ENCODE assay signal across 9 cellular contexts in the genomic region with DNA sequence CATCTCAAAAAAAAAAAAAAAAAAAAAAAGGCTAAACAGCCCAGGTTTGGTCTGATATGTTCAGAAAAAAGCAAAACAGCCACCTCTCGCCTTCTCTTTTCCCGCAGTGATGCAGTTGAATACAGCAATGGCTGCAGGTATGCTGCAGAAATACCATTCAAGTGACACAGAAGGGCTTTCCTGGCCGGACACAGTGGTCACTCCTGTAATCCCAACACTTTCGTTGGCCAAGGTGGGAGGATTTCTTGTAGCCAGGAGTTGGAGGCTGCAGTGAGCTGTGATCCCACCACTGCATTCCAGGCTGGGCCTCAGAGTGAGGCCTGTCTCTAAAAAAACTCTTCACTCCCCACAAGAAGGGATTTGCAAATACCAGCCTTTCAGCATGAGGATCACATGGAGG. TPM values are rescaled to one million over a fixed set of nuclear protein-coding genes. Genes with fewer than 3 reads are reported as not detected.
"Had no signal": no experiment of that assay in that cellular context is flagged by ENCODE, and none has a peak within 500 bp of the region (broad histone marks: within the 10 kb centered on the region; RNA-seq: fewer than 3 reads in every experiment).

No MANE protein-coding gene starts in this region.

RNA-seq across cellular contexts. Expression of a gene that starts 29.6 kb away (rescaled TPM):
- total RNA-seq: subcutaneous adipose tissue, thoracic aorta, upper lobe of right lung had no signal
- polyA plus RNA-seq: naive thymus-derived CD8-positive, alpha-beta T cell; pancreas; right cardiac atrium; smooth muscle cell; stomach; urinary bladder had no signal
